In genomic region chr21:39183272-39184049, GRCh38 we compare ENCODE assay signal across 8 cellular contexts. TPM values are rescaled to one million over a fixed set of nuclear protein-coding genes. Genes with fewer than 3 reads are reported as not detected.
DNase-seq lines count a peak whose midpoint lies in the region; ATAC-seq and TF ChIP-seq lines count a peak whose summit lies in the region.

PSMG1 (minus strand) TSS chr21:39183451; CDS start chr21:39183385, 66 bp downstream.

- no peak for TF ChIP-seq CTCF in BJ (IDR thresholded peaks at IDR 0.05; ENCODE audit: insufficient read depth, low read depth, low read length)
- TF ChIP-seq CTCF in choroid plexus epithelial cell (conservative IDR thresholded peaks at IDR 0.05; ENCODE audit: low read depth, low read length), result no peak
- no peak for TF ChIP-seq CTCF in kidney epithelial cell (IDR thresholded peaks at IDR 0.05; ENCODE audit: insufficient read depth, low read length, poor library complexity, severe bottlenecking)

- H3K36me3 ChIP-seq in BJ (ENCODE audit: control insufficient read depth, insufficient read depth, low read length) (no peaks in the 10 kb centered on the region), kidney epithelial cell (ENCODE audit: control insufficient read depth, insufficient read depth, low read length) (no peaks in the 10 kb centered on the region)

- H3K27me3 ChIP-seq in BJ (ENCODE audit: control insufficient read depth, insufficient read depth, low read length) (no peaks in the 10 kb centered on the region), kidney epithelial cell (ENCODE audit: control insufficient read depth, insufficient read depth, low read length) (no peaks in the 10 kb centered on the region)

- DNase-seq in BJ (ENCODE audit: low read depth) (peak; percentile 56), NCI-H524 treated with DMSO at 0.1 percent for 48 hours (lab: John Stamatoyannopoulos, UW) (peak; percentile 90), choroid plexus epithelial cell (ENCODE audit: low read depth) (peak; percentile 97), kidney epithelial cell (ENCODE audit: low read depth) (peak; percentile 66)
- peak; percentile 94 for DNase-seq in activated CD4-positive, alpha-beta T cell treated with anti-CD3 and anti-CD28 coated beads for 4 hours
- peak; percentile 97 for DNase-seq in stimulated activated CD4-positive, alpha-beta T cell treated with anti-CD3 and anti-CD28 coated beads, Interleukin-15, amount 100 ng/mL, for 24 hours

- peak; percentile 95 for ATAC-seq in GM19324 (IDR thresholded peaks at IDR 0.05; ENCODE audit: low FRiP score, unreplicated experiment)
- ATAC-seq in HG03460 (IDR thresholded peaks at IDR 0.05; ENCODE audit: unreplicated experiment), result peak; percentile 81

- CTCF ChIA-PET in BJ (lab: Yijun Ruan, JAX), result interaction anchor here (0.6 to 0.7 kb wide), 2 partner anchors 94 to 204 kb away, joined by 3 to 4 read pairs; no protein-coding TSS in a partner anchor

- POLR2A ChIA-PET in BJ (lab: Charles Lee), result interaction anchor here (0.6 to 1.2 kb wide), 3 partner anchors 80 to 197 kb away, joined by 3 to 4 read pairs (median 3); a partner anchor contains a TSS

- H3K4me3 ChIP-seq in BJ (ENCODE audit: low read depth, low read length) (peak within 1 kb of the TSS; percentile 97), choroid plexus epithelial cell (ENCODE audit: low read depth, low read length) (peak within 1 kb of the TSS; percentile 93), kidney epithelial cell (ENCODE audit: low read depth, low read length) (peak within 1 kb of the TSS; percentile 61)

RNA-seq across cellular contexts. Expression of gene PSMG1, which starts in this region (rescaled TPM):
- polyA plus RNA-seq in BJ (2011; rRNA removed), result 21.9 and 56.4 TPM in 2 replicates
- polyA minus RNA-seq in BJ (2011; rRNA and poly(A)+ RNA removed), result 5.0 and 7.4 TPM in 2 replicates
- total RNA-seq in kidney epithelial cell, result 37.1 and 52.6 TPM in 2 replicates

Comparison
In these comparisons a context has a peak if more than half of its experiments do, and no peak if none do; other contexts are left out.
1. Peak in every context shown above with its lines: DNase-seq, ATAC-seq and H3K4me3 ChIP-seq.